In genomic region chr22:36481393-36482168, GRCh38 we compare ENCODE assay signal across 1 cellular context.
TF ChIP-seq lines count a peak whose summit lies in the region.

Gene TXN2, minus strand, starts transcription at chr22:36481640. Its CDS starts 803 bp downstream, at chr22:36480837.

TF ChIP-seq in K562, 482 proteins besides CTCF, POLR2A, EP300 and RAD21 (continued from another document and continues in another):
- TF ChIP-seq HINFP (tag; conservative IDR thresholded peaks at IDR 0.05; ENCODE audit: low read depth) (no peak), ARID4B (CRISPR knock-in tag; IDR thresholded peaks at IDR 0.05) (no peak), GTF2F1 (IDR thresholded peaks at IDR 0.05; ENCODE audit: low read depth, low read length) (no peak), KAT7 (CRISPR knock-in tag; IDR thresholded peaks at IDR 0.05; ENCODE audit: borderline replicate concordance) (no peak; the same call in 1 of the 2 replicates), E2F6 (IDR thresholded peaks at IDR 0.05; ENCODE audit: borderline replicate concordance in 1 of 2, extremely low read depth in 1 of 2, insufficient read depth in 1 of 2, insufficient read length in 1 of 2, low read depth in 1 of 2, low read length in 1 of 2, poor library complexity in 1 of 2, severe bottlenecking in 1 of 2) (peak in 1 of 2 experiments; percentile 51), MCM3 (IDR thresholded peaks at IDR 0.05) (no peak), ZNF561 (CRISPR knock-in tag; conservative IDR thresholded peaks at IDR 0.05) (no peak), CC2D1A (IDR thresholded peaks at IDR 0.05) (no peak; the same call in 1 of the 2 replicates), EP400 (IDR thresholded peaks at IDR 0.05) (peak; percentile 78), CBFA2T3 (IDR thresholded peaks at IDR 0.05) (no peak), BCOR (IDR thresholded peaks at IDR 0.05) (0 out of 2 replicates have a peak, but pooled peaks have one; percentile 12), KDM5B (IDR thresholded peaks at IDR 0.05; ENCODE audit: insufficient replicate concordance, low read depth, low read length) (peak; percentile 81), IFI16 (CRISPR knock-in tag; IDR thresholded peaks at IDR 0.05) (no peak), TGIF2 (CRISPR knock-in tag; IDR thresholded peaks at IDR 0.05) (no peak), DPF2 (IDR thresholded peaks at IDR 0.05) (no peak; the same call in 1 of the 2 replicates), ZNF277 (CRISPR knock-in tag; IDR thresholded peaks at IDR 0.05; ENCODE audit: borderline replicate concordance) (no peak), PYGO2 (tag; IDR thresholded peaks at IDR 0.05) (no peak), HDAC6 (IDR thresholded peaks at IDR 0.05; ENCODE audit: low read depth, low read length) (no peak), NR2F6 (CRISPR knock-in tag; IDR thresholded peaks at IDR 0.05) (no peak), CBX5 (IDR thresholded peaks at IDR 0.05; ENCODE audit: borderline replicate concordance, low read depth) (no peak), PTTG1 (tag; IDR thresholded peaks at IDR 0.05; ENCODE audit: low read depth) (no peak), JUND (IDR thresholded peaks at IDR 0.05; ENCODE audit: borderline replicate concordance, low read depth, low read length) (peak; percentile 38; the same call in 1 of the 2 replicates), JUND (tag; IDR thresholded peaks at IDR 0.05; ENCODE audit: borderline replicate concordance, low read depth, low read length) (peak; percentile 62; the same call in 1 of the 3 replicates), ZNF3 (CRISPR knock-in tag; IDR thresholded peaks at IDR 0.05) (no peak), RBM39 (optimal IDR thresholded peaks at IDR 0.05; ENCODE audit: low read depth, low read length) (no peak), JUN (IDR thresholded peaks at IDR 0.05; ENCODE audit: borderline replicate concordance, low read depth, low read length) (no peak), JUN (CRISPR knock-in tag; IDR thresholded peaks at IDR 0.05; ENCODE audit: borderline replicate concordance) (no peak), MCM7 (IDR thresholded peaks at IDR 0.05) (no peak), LARP7 (IDR thresholded peaks at IDR 0.05) (no peak), SRSF7 (optimal IDR thresholded peaks at IDR 0.05; ENCODE audit: low read depth, low read length) (no peak), RB1 (IDR thresholded peaks at IDR 0.05; ENCODE audit: low read depth) (0 out of 2 replicates have a peak, but pooled peaks have one; percentile 13), PHB (CRISPR knock-in tag; IDR thresholded peaks at IDR 0.05) (no peak), ZBTB9 (CRISPR knock-in tag; IDR thresholded peaks at IDR 0.05) (peak; percentile 53; the same call in 1 of the 2 replicates), DIDO1 (tag; IDR thresholded peaks at IDR 0.05; ENCODE audit: low read depth) (peak; percentile 84; the same call in 1 of the 2 replicates), TARDBP (IDR thresholded peaks at IDR 0.05) (no peak), IRF2 (CRISPR knock-in tag; IDR thresholded peaks at IDR 0.05) (no peak), ZNF197 (CRISPR knock-in tag; IDR thresholded peaks at IDR 0.05; ENCODE audit: low read depth) (peak; percentile 71; the same call in 1 of the 2 replicates), HDGF (IDR thresholded peaks at IDR 0.05) (no peak), SOX6 (IDR thresholded peaks at IDR 0.05) (no peak), CXXC5 (CRISPR knock-in tag; IDR thresholded peaks at IDR 0.05) (peak; percentile 65), NFE2L1 (tag; IDR thresholded peaks at IDR 0.05; ENCODE audit: borderline replicate concordance, low read depth) (no peak), OTX1 (CRISPR knock-in tag; IDR thresholded peaks at IDR 0.05) (no peak), ZBED1 (IDR thresholded peaks at IDR 0.05) (no peak), MYC (IDR thresholded peaks at IDR 0.05; ENCODE audit: low read depth, low read length) (peak; percentile 50; the same call in 1 of the 2 replicates), MYC (CRISPR knock-in tag; IDR thresholded peaks at IDR 0.05; ENCODE audit: borderline replicate concordance, low read depth) (no peak), HCFC1 (IDR thresholded peaks at IDR 0.05; ENCODE audit: low read depth, low read length) (peak; percentile 71), GATAD2A (IDR thresholded peaks at IDR 0.05) (no peak)
- TF ChIP-seq, protein P1, sequence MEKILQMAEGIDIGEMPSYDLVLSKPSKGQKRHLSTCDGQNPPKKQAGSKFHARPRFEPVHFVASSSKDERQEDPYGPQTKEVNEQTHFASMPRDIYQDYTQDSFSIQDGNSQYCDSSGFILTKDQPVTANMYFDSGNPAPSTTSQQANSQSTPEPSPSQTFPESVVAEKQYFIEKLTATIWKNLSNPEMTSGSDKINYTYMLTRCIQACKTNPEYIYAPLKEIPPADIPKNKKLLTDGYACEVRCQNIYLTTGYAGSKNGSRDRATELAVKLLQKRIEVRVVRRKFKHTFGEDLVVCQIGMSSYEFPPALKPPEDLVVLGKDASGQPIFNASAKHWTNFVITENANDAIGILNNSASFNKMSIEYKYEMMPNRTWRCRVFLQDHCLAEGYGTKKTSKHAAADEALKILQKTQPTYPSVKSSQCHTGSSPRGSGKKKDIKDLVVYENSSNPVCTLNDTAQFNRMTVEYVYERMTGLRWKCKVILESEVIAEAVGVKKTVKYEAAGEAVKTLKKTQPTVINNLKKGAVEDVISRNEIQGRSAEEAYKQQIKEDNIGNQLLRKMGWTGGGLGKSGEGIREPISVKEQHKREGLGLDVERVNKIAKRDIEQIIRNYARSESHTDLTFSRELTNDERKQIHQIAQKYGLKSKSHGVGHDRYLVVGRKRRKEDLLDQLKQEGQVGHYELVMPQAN (IDR thresholded peaks at IDR 0.05; ENCODE audit: borderline replicate concordance), result no peak
- TF ChIP-seq, protein P2, sequence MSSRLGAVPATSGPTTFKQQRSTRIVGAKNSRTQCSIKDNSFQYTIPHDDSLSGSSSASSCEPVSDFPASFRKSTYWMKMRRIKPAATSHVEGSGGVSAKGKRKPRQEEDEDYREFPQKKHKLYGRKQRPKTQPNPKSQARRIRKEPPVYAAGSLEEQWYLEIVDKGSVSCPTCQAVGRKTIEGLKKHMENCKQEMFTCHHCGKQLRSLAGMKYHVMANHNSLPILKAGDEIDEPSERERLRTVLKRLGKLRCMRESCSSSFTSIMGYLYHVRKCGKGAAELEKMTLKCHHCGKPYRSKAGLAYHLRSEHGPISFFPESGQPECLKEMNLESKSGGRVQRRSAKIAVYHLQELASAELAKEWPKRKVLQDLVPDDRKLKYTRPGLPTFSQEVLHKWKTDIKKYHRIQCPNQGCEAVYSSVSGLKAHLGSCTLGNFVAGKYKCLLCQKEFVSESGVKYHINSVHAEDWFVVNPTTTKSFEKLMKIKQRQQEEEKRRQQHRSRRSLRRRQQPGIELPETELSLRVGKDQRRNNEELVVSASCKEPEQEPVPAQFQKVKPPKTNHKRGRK (tag; IDR thresholded peaks at IDR 0.05), result no peak
- TF ChIP-seq, protein P3, sequence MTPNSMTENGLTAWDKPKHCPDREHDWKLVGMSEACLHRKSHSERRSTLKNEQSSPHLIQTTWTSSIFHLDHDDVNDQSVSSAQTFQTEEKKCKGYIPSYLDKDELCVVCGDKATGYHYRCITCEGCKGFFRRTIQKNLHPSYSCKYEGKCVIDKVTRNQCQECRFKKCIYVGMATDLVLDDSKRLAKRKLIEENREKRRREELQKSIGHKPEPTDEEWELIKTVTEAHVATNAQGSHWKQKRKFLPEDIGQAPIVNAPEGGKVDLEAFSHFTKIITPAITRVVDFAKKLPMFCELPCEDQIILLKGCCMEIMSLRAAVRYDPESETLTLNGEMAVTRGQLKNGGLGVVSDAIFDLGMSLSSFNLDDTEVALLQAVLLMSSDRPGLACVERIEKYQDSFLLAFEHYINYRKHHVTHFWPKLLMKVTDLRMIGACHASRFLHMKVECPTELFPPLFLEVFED (CRISPR knock-in tag; conservative IDR thresholded peaks at IDR 0.05), result no peak
- TF ChIP-seq, protein P4, sequence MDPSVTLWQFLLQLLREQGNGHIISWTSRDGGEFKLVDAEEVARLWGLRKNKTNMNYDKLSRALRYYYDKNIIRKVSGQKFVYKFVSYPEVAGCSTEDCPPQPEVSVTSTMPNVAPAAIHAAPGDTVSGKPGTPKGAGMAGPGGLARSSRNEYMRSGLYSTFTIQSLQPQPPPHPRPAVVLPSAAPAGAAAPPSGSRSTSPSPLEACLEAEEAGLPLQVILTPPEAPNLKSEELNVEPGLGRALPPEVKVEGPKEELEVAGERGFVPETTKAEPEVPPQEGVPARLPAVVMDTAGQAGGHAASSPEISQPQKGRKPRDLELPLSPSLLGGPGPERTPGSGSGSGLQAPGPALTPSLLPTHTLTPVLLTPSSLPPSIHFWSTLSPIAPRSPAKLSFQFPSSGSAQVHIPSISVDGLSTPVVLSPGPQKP (CRISPR knock-in tag; IDR thresholded peaks at IDR 0.05), result no peak
